Comparison of ENCODE assay signal across 8 cellular contexts in genomic region chr4:169009281-169010124, GRCh38. TPM values are rescaled to one million over a fixed set of nuclear protein-coding genes. Genes with fewer than 3 reads are reported as not detected.
DNase-seq lines count a peak whose midpoint lies in the region; ATAC-seq, FAIRE-seq and TF ChIP-seq lines count a peak whose summit lies in the region.

No MANE protein-coding gene starts in this region.

- DNase-seq in D721Med (ENCODE audit: insufficient read length, low spot score) (no peak), SJSA1 (ENCODE audit: low read depth in 1 of 2, low spot score in 2 of 2) (peak in 1 of 2 experiments; percentile 56), heart right ventricle (peak; percentile 59 to 69), pons (ENCODE audit: low spot score) (peak; percentile 76), ureter (ENCODE audit: low spot score) (peak; percentile 66)

- H3K27me3 Mint-ChIP-seq in activated naive CD4-positive, alpha-beta T cell treated with anti-CD3 and anti-CD28 coated beads, Interleukin-2, amount 50 U/mL, for 24 hours: no peaks in the 10 kb centered on the region

- H3K4me1 Mint-ChIP-seq in activated naive CD4-positive, alpha-beta T cell treated with anti-CD3 and anti-CD28 coated beads, Interleukin-2, amount 50 U/mL, for 24 hours: peaks cover 47% of the 10 kb centered on the region

- H3K9ac ChIP-seq in HUES6 (ENCODE audit: low read length): peak overlapping the region; percentile 95

- intact Hi-C loops in heart right ventricle (cut with DNase I): loop anchor here in 4 of 10 donors (2.0 to 10.0 kb wide), 6 partner anchors 49 to 555 kb away; partner anchors contain the start of gene SH3RF1 (in 3 of the 4)

- FAIRE-seq in D721Med (lab: Jason Lieb, UNC): no peak

- H3K4me3 Mint-ChIP-seq in activated naive CD4-positive, alpha-beta T cell treated with anti-CD3 and anti-CD28 coated beads, Interleukin-2, amount 50 U/mL, for 24 hours: peak overlapping the region; percentile 97

- TF ChIP-seq CTCF in D721Med (IDR thresholded peaks at IDR 0.05; ENCODE audit: insufficient read depth, missing control alignments) (peak; percentile 20), heart right ventricle (IDR thresholded peaks at IDR 0.05) (peak in 4 of 9 donors; percentile 28 to 49 (median 46))

- H3K9me3 Mint-ChIP-seq in activated naive CD4-positive, alpha-beta T cell treated with anti-CD3 and anti-CD28 coated beads, Interleukin-2, amount 50 U/mL, for 24 hours: no peaks in the 10 kb centered on the region

- H3K9me3 ChIP-seq in HUES6 (ENCODE audit: control insufficient read depth, insufficient read depth, low read depth, low read length) (no peaks in the 10 kb centered on the region), SJSA1 (replicated peaks) (no peaks in the 10 kb centered on the region), heart right ventricle (no peaks in the 10 kb centered on the region)

- WGBS in heart right ventricle, 2 donors: 1% methylated on average over 44 of the region's 44 CpGs

- peak overlapping the region; percentile 98 for H3K27ac Mint-ChIP-seq in activated naive CD4-positive, alpha-beta T cell treated with anti-CD3 and anti-CD28 coated beads, Interleukin-2, amount 50 U/mL, for 24 hours

- H3K36me3 Mint-ChIP-seq in activated naive CD4-positive, alpha-beta T cell treated with anti-CD3 and anti-CD28 coated beads, Interleukin-2, amount 50 U/mL, for 24 hours: peaks cover 2% of the 10 kb centered on the region

- H3K4me1 ChIP-seq in HUES6 (ENCODE audit: control insufficient read depth, insufficient read depth, low read length): peaks cover 25% of the 10 kb centered on the region
- H3K4me1 ChIP-seq in SJSA1 (replicated peaks): peaks cover 9% of the 10 kb centered on the region
- H3K4me1 ChIP-seq in heart right ventricle: peaks cover 4 to 45% (median 39%) of the 10 kb centered on the region in 9 donors

- peak overlapping the region; percentile 95 for H3K4me3 ChIP-seq in HUES6 (ENCODE audit: low read depth, low read length)
- peak overlapping the region; percentile 49 for H3K4me3 ChIP-seq in SJSA1
- H3K4me3 ChIP-seq in heart right ventricle: peak overlapping the region; percentile 63 to 84 (median 68)

- H3K27me3 ChIP-seq in HUES6 (ENCODE audit: control insufficient read depth, insufficient read depth, low read length): no peaks in the 10 kb centered on the region
- no peaks in the 10 kb centered on the region for H3K27me3 ChIP-seq in SJSA1 (replicated peaks)
- H3K27me3 ChIP-seq in heart right ventricle: no peaks in the 10 kb centered on the region

- H3K36me3 ChIP-seq in HUES6 (ENCODE audit: control insufficient read depth, insufficient read depth, low read length) (peaks cover 24% of the 10 kb centered on the region), SJSA1 (no peaks in the 10 kb centered on the region), heart right ventricle (peaks cover 0 to 24% (median 4%) of the 10 kb centered on the region in 9 donors)

- H3K27ac ChIP-seq in HUES6 (ENCODE audit: low read depth, low read length) (peak overlapping the region; percentile 86), SJSA1 (peak overlapping the region; percentile 72), heart right ventricle (peak overlapping the region; percentile 74 to 98 (median 94))

- peak; percentile 30 for ATAC-seq in GM21423 (IDR thresholded peaks at IDR 0.05; ENCODE audit: unreplicated experiment)
- peak; percentile 62 to 85 (median 79) for ATAC-seq in heart right ventricle

RNA-seq across cellular contexts. Expression of gene CBR4, which starts 0.6 kb away (rescaled TPM):
- total RNA-seq in SJSA1 (2014; rRNA removed; shearing (Covaris generic)): 10.1 and 14.4 TPM in 2 replicates
- total RNA-seq in heart right ventricle (10 to 100 TPM; 14.0 to 25.3 (median 22.4) TPM), ureter (34.0 TPM)
- polyA plus RNA-seq in heart right ventricle: 10 to 100 TPM in 1 of 2 donors, 1 to 10 TPM in 1; 6.8 to 16.5 TPM
